In genomic region chr17:69501591-69502468, GRCh38 we compare ENCODE assay signal across 8 cellular contexts.
DNase-seq lines count a peak whose midpoint lies in the region; ATAC-seq, FAIRE-seq and TF ChIP-seq lines count a peak whose summit lies in the region.

No MANE protein-coding gene starts in this region.

- no peaks in the 10 kb centered on the region for H3K36me3 Mint-ChIP-seq in glutamatergic neuron (ENCODE audit: unreplicated experiment)

- H3K4me3 ChIP-seq in ovary: peak overlapping the region; percentile 12

- TF ChIP-seq CTCF in glutamatergic neuron (IDR thresholded peaks at IDR 0.05; ENCODE audit: partially characterized antibody, unreplicated experiment): no peak
- no peak for TF ChIP-seq CTCF in ovary (IDR thresholded peaks at IDR 0.05)
- no peak for TF ChIP-seq CTCF in GM13977 (IDR thresholded peaks at IDR 0.05; ENCODE audit: extremely low read depth, insufficient read depth, missing control alignments)

- DNase-seq in G401 (ENCODE audit: low spot score) (peak; percentile 83), SKM-1 treated with dmso at 0.1 percent for 144 hours (lab: John Stamatoyannopoulos, UW; ENCODE audit: unreplicated experiment) (peak; percentile 55), glutamatergic neuron (no peak), ovary (peak; percentile 32 to 63 (median 43)), GM13977 (ENCODE audit: low spot score) (no peak), frontal cortex (ENCODE audit: low spot score in 2 of 2) (no peak), DMS114 treated with DMSO at 0.1 percent for 48 hours (lab: John Stamatoyannopoulos, UW; ENCODE audit: unreplicated experiment) (no peak)

- ATAC-seq in HG03460 (IDR thresholded peaks at IDR 0.05; ENCODE audit: unreplicated experiment): peak; percentile 39

- in situ Hi-C loops in G401 (cut with HindIII; ENCODE audit: low sequenced_read_pairs) (no loop called here), GM13977 (cut with MboI; ENCODE audit: low pct_unique_long_range_greater_than_20kb, low sequenced_read_pairs, unreplicated experiment) (loop anchor here (25.0 kb wide), 2 partner anchors 165 to 715 kb away; partner anchors contain the start of gene ABCA5)

- H3K9me3 Mint-ChIP-seq in glutamatergic neuron (ENCODE audit: unreplicated experiment): no peaks in the 10 kb centered on the region

- WGBS in ovary, 3 donors: 6 to 7% (median 6%) methylated on average over 14 of the region's 14 CpGs

- H3K27ac ChIP-seq in ovary: peak overlapping the region; percentile 4 to 52

- no peaks in the 10 kb centered on the region for H3K27me3 Mint-ChIP-seq in glutamatergic neuron (ENCODE audit: unreplicated experiment)

- no peaks in the 10 kb centered on the region for H3K27me3 ChIP-seq in ovary

- no peaks in the 10 kb centered on the region for H3K9me3 ChIP-seq in ovary

- intact Hi-C loops in ovary (cut with DNase I): no loop called here

- TF ChIP-seq POLR2A in ovary (IDR thresholded peaks at IDR 0.05): no peak

- no peak for FAIRE-seq in frontal cortex (lab: Jason Lieb, UNC)

- peaks cover 1% of the 10 kb centered on the region for H3K4me1 ChIP-seq in ovary (ENCODE audit: insufficient read depth)

- H3K27ac Mint-ChIP-seq in glutamatergic neuron (ENCODE audit: unreplicated experiment): peak overlapping the region; percentile 85

- H3K36me3 ChIP-seq in ovary: no peaks in the 10 kb centered on the region

- peaks cover 15% of the 10 kb centered on the region for H3K4me1 Mint-ChIP-seq in glutamatergic neuron (ENCODE audit: low read depth, unreplicated experiment)

- H3K4me3 Mint-ChIP-seq in glutamatergic neuron (ENCODE audit: unreplicated experiment): peak overlapping the region; percentile 45

- no peak for TF ChIP-seq EP300 in ovary (IDR thresholded peaks at IDR 0.05)

Comparison
In these comparisons a context has a peak if more than half of its experiments do, and no peak if none do; other contexts are left out.
1. DNase-seq: peak in G401 (single experiment), SKM-1 treated with dmso at 0.1 percent for 144 hours (single experiment) and ovary (5 of 5); none in glutamatergic neuron (single experiment), GM13977 (single experiment), frontal cortex (0 of 2) and DMS114 treated with DMSO at 0.1 percent for 48 hours (single experiment).